In genomic region chr19:1438933-1439358, GRCh38 we compare ENCODE assay signal across 8 cellular contexts. TPM values are rescaled to one million over a fixed set of nuclear protein-coding genes. Genes with fewer than 3 reads are reported as not detected.
DNase-seq lines count a peak whose midpoint lies in the region; ATAC-seq and TF ChIP-seq lines count a peak whose summit lies in the region.

No MANE protein-coding gene starts in this region.

- peak overlapping the region; percentile 98; the same call in 1 of the 2 replicates for H3K27ac ChIP-seq in HUES6 (ENCODE audit: low read depth, low read length)
- H3K27ac ChIP-seq in mammary epithelial cell (ENCODE audit: insufficient read depth, low read depth, low read length) = peak overlapping the region; percentile 81

- H3K9me3 Mint-ChIP-seq in naive B cell = no peaks in the 10 kb centered on the region

- H3K4me1 ChIP-seq in HUES6 (ENCODE audit: control insufficient read depth, insufficient read depth, low read length) (peaks cover 6% of the 10 kb centered on the region), mammary epithelial cell (ENCODE audit: insufficient read depth, low read length) (peaks cover 27% of the 10 kb centered on the region)

- intact Hi-C loops in mammary epithelial cell (cut with micrococcal nuclease) = loop anchor here (2.0 kb wide), 3 partner anchors 32 to 160 kb away; partner anchors contain the start of gene DAZAP1

- peak overlapping the region; percentile 97 for H3K9ac ChIP-seq in HUES6 (ENCODE audit: low read length)
- peak overlapping the region; percentile 95 for H3K9ac ChIP-seq in mammary epithelial cell (ENCODE audit: insufficient read depth, low read length)

- peaks cover 9% of the 10 kb centered on the region for H4K20me1 ChIP-seq in mammary epithelial cell (ENCODE audit: insufficient read depth, low read length)

- peaks cover 49% of the 10 kb centered on the region for H3K79me2 ChIP-seq in mammary epithelial cell (ENCODE audit: insufficient read depth, low read length)

- H3K27me3 ChIP-seq in HUES6 (ENCODE audit: control insufficient read depth, insufficient read depth, low read length) = no peaks in the 10 kb centered on the region
- no peaks in the 10 kb centered on the region for H3K27me3 ChIP-seq in mammary epithelial cell (ENCODE audit: insufficient read depth, low read length)

- H3K9me3 ChIP-seq in HUES6 (ENCODE audit: control insufficient read depth, insufficient read depth, low read depth, low read length) (no peaks in the 10 kb centered on the region), mammary epithelial cell (replicated peaks; ENCODE audit: insufficient read depth, low read length) (no peaks in the 10 kb centered on the region)

- no peak for TF ChIP-seq CTCF in AG10803 (conservative IDR thresholded peaks at IDR 0.05; ENCODE audit: low read length)
- TF ChIP-seq CTCF in mammary epithelial cell (conservative IDR thresholded peaks at IDR 0.05 in 1 of 2, IDR thresholded peaks at IDR 0.05 in 1 of 2; ENCODE audit: extremely low read depth in 1 of 2, insufficient read depth in 1 of 2, low read depth in 1 of 2, low read length in 2 of 2) = no peak

- dilution Hi-C loops in mammary epithelial cell (cut with HindIII; ENCODE audit: low sequenced_read_pairs) = no loop called here

- ATAC-seq in naive B cell (ENCODE audit: low read depth in 2 of 2) (peak in 1 of 2 donors; percentile 1), GM19351 (IDR thresholded peaks at IDR 0.05; ENCODE audit: unreplicated experiment) (no peak)

- H3K4me1 Mint-ChIP-seq in naive B cell = peaks cover 12 to 26% (median 24%) of the 10 kb centered on the region in 3 donors

- in situ Hi-C loops in mammary epithelial cell (cut with MboI; ENCODE audit: low sequenced_read_pairs in 2 of 2) = no loop called here

- DNase-seq in AG10803 (ENCODE audit: low read depth) (no peak), mammary epithelial cell (no peak), naive B cell (no peak), germinal center (ENCODE audit: low spot score) (no peak), SKM-1 treated with dmso at 0.1 percent for 144 hours (lab: John Stamatoyannopoulos, UW; ENCODE audit: unreplicated experiment) (no peak), iPS-NIHi11 (ENCODE audit: low spot score) (no peak)

- H3K27ac Mint-ChIP-seq in naive B cell = peak overlapping the region; percentile 76 to 100 (median 94)

- H3K36me3 ChIP-seq in HUES6 (ENCODE audit: control insufficient read depth, insufficient read depth, low read length) (peaks cover 48% of the 10 kb centered on the region), mammary epithelial cell (ENCODE audit: insufficient read depth, low read length) (peaks cover 24% of the 10 kb centered on the region)

- no TSS peak for BruUV-seq in mammary epithelial cell (replicated peaks; lab: Mats Ljungman, UMichigan)

- H3K4me2 ChIP-seq in mammary epithelial cell (ENCODE audit: insufficient read depth, low read depth, low read length) = peak overlapping the region; percentile 99

- no peaks in the 10 kb centered on the region for H3K27me3 Mint-ChIP-seq in naive B cell

- H3K4me3 ChIP-seq in AG10803 (ENCODE audit: low read length) (peak overlapping the region; percentile 82), HUES6 (ENCODE audit: low read depth, low read length) (peak overlapping the region; percentile 95), mammary epithelial cell (replicated peaks in 1 of 3; ENCODE audit: insufficient read depth in 1 of 3, low read depth in 2 of 3, low read length in 3 of 3) (peak overlapping the region; percentile 87 to 99 (median 89))

- WGBS in mammary epithelial cell (ENCODE audit: low coverage, missing lambda C conversion rate) = 5% methylated on average over 5 of the region's 27 CpGs

- CTCF ChIA-PET in mammary epithelial cell (lab: Charles Lee; ENCODE audit: low non-redundant PET) = no interaction called here

- no peaks in the 10 kb centered on the region for H3K36me3 Mint-ChIP-seq in naive B cell

- H3K4me3 Mint-ChIP-seq in naive B cell = peak overlapping the region; percentile 97 to 100 (median 98)

- no peak overlapping the region for H2AFZ ChIP-seq in mammary epithelial cell (ENCODE audit: low read depth, low read length)

RNA-seq across cellular contexts. Expression of gene RPS15, which starts 0.8 kb away (rescaled TPM):
- total RNA-seq in mammary epithelial cell = 100 to 1,000 TPM; 318 to 950 TPM
- polyA plus RNA-seq in mammary epithelial cell = 2,121 TPM
- polyA minus RNA-seq in mammary epithelial cell = 372 TPM
- 1,000 to 10,000 TPM; 2,496 to 3,315 (median 3,022) TPM for polyA plus RNA-seq in naive B cell (ENCODE audit: low read depth in 6 of 6)

RNA-seq across cellular contexts. Expression of gene APC2, which starts 11.0 kb away (rescaled TPM):
- total RNA-seq in mammary epithelial cell = under 1 TPM; under 0.01 to 0.19 TPM
- 0.08 TPM for polyA plus RNA-seq in mammary epithelial cell
- not detected for polyA minus RNA-seq in mammary epithelial cell
- polyA plus RNA-seq in naive B cell (ENCODE audit: low read depth in 6 of 6) = under 1 TPM in 1 of 6 donors, not detected in 5; 0.03 TPM

RNA-seq across cellular contexts. Expression of gene DAZAP1, which starts 31.6 kb away (rescaled TPM):
- 100 to 1,000 TPM in 1 of 2 donors, 10 to 100 TPM in 1; 32.8 to 163 TPM for total RNA-seq in mammary epithelial cell
- polyA plus RNA-seq in mammary epithelial cell (56.3 TPM), naive B cell (ENCODE audit: low read depth in 6 of 6) (1 to 10 TPM; 3.6 to 7.5 (median 6.2) TPM)
- polyA minus RNA-seq in mammary epithelial cell = 238 TPM

RNA-seq across cellular contexts. Expression of gene GAMT, which starts 37.6 kb away (rescaled TPM):
- 10 to 100 TPM in 1 of 2 donors, 1 to 10 TPM in 1; 4.2 to 19.5 TPM for total RNA-seq in mammary epithelial cell
- 8.0 TPM for polyA plus RNA-seq in mammary epithelial cell
- not detected for polyA minus RNA-seq in mammary epithelial cell
- polyA plus RNA-seq in naive B cell (ENCODE audit: low read depth in 6 of 6) = 10 to 100 TPM; 14.4 to 24.6 (median 15.7) TPM

RNA-seq across cellular contexts. Expression of gene C19orf25, which starts 40.1 kb away (rescaled TPM):
- total RNA-seq in mammary epithelial cell = 10 to 100 TPM; 25.8 to 41.9 TPM
- polyA plus RNA-seq in mammary epithelial cell (22.2 TPM), naive B cell (ENCODE audit: low read depth in 6 of 6) (10 to 100 TPM; 39.0 to 78.2 (median 46.9) TPM)
- 9.1 TPM for polyA minus RNA-seq in mammary epithelial cell
